ENCODE assay signal across 8 cellular contexts in the genomic region with DNA sequence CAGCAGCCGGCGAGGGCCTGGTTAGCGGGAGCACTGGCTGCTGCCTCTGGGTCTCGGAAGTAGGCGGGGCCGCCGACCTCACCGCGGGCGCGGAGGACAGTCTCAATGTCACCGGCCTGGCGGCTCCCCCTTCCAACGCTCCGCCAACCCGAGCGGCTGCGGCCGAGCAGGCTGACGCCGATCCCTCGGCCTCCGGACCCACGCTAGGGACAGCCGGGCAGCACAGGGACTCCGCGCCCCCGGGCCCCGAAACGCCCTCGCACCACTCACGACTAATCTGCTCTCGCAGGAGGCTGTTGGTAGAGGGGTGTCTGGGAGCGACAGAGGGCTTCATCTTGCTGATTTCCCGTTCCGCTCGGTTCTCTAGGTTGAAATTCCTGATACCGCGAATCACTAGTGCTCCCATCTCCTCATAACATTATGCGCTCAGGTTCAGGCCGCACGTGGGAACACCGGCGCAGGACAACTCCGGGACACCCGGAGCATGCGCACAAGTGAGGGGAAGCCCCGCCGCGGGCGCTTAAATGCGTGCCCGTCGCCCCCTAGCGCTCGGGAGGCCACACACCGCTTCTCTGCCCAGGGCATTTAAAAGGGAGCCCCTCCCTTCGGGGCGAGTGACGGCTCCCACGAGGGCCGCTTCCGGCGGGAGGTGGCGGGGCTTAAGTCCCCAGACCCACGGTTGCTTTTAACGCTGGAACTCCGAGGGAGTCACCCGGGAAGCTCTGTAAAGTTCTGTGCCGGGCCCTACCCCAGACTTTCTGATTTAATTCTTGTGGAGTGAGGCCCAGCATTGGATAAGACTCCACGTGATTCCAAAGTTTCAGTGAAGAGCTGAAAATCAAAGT. TPM values are rescaled to one million over a fixed set of nuclear protein-coding genes. Genes with fewer than 3 reads are reported as not detected.
DNase-seq lines count a peak whose midpoint lies in the region; ATAC-seq, FAIRE-seq and TF ChIP-seq lines count a peak whose summit lies in the region.

NDUFAF4 (minus strand) TSS at position 496 of the 845 bp plus-strand sequence; CDS start at position 406, 90 bp downstream.

- H3K36me3 Mint-ChIP-seq in central memory CD8-positive, alpha-beta T cell (ENCODE audit: insufficient read depth): peaks cover 16% of the 10 kb centered on the region

- peak within 1 kb of the TSS; percentile 71 for H3K27ac ChIP-seq in keratinocyte (ENCODE audit: control insufficient read depth, insufficient read depth, low read length)

- H3K27me3 Mint-ChIP-seq in central memory CD8-positive, alpha-beta T cell: peaks cover 14% of the 10 kb centered on the region

- FAIRE-seq in keratinocyte (lab: Jason Lieb, UNC): peak; percentile 26

- H4K20me1 ChIP-seq in keratinocyte (ENCODE audit: control insufficient read depth, extremely low read depth, insufficient read depth, low read length): no peaks in the 10 kb centered on the region

- peak within 1 kb of the TSS; percentile 97 for H2AFZ ChIP-seq in keratinocyte (ENCODE audit: control insufficient read depth, low read length)

- peaks cover 37% of the 10 kb centered on the region for H3K79me2 ChIP-seq in keratinocyte (ENCODE audit: control insufficient read depth, insufficient read depth, low read length)

- H3K4me3 Mint-ChIP-seq in central memory CD8-positive, alpha-beta T cell: peak within 1 kb of the TSS; percentile 83

- peak within 1 kb of the TSS; percentile 66 to 97 (median 89) for H3K4me3 ChIP-seq in keratinocyte (ENCODE audit: control insufficient read depth in 2 of 3, extremely low read depth in 1 of 3, insufficient read depth in 2 of 3, low read depth in 1 of 3, low read length in 3 of 3)

- peak within 1 kb of the TSS; percentile 95 for H3K27ac Mint-ChIP-seq in central memory CD8-positive, alpha-beta T cell (ENCODE audit: low read depth)

- no peaks in the 10 kb centered on the region for H3K9me3 ChIP-seq in keratinocyte (ENCODE audit: control insufficient read depth, low read depth, low read length)

- H3K4me1 Mint-ChIP-seq in central memory CD8-positive, alpha-beta T cell: peaks cover 14% of the 10 kb centered on the region

- H3K36me3 ChIP-seq in keratinocyte (ENCODE audit: control insufficient read depth in 2 of 2, extremely low read depth in 1 of 2, insufficient read depth in 2 of 2, low read length in 2 of 2): peaks cover 5 to 11% of the 10 kb centered on the region in 2 experiments

- DNase-seq in AG20443 (ENCODE audit: low spot score): peak; percentile 98
- DNase-seq in NCI-H345 treated with DMSO at 0.1 percent for 48 hours (lab: John Stamatoyannopoulos, UW; ENCODE audit: unreplicated experiment): peak; percentile 96
- peak; percentile 92 for DNase-seq in activated CD4-positive, CD25-positive, alpha-beta regulatory T cell treated with anti-CD3 and anti-CD28 coated beads, Interleukin-2, amount 50 U/mL, for 16 hours (ENCODE audit: low read depth, low spot score)
- DNase-seq in central memory CD8-positive, alpha-beta T cell (ENCODE audit: low spot score in 2 of 2): peak; percentile 87 to 93
- DNase-seq in keratinocyte (ENCODE audit: low read depth, low spot score): peak; percentile 71
- peak; percentile 89 to 92 for DNase-seq in stimulated activated CD4-positive, alpha-beta T cell treated with anti-CD3 and anti-CD28 coated beads, Interleukin-15, amount 100 ng/mL, for 1 hour (ENCODE audit: low read depth in 1 of 2, low spot score in 1 of 2)

- dilution Hi-C loops in keratinocyte (cut with MboI; ENCODE audit: extremely low pct_ligation_motif_present, low sequenced_read_pairs): no loop called here

- H3K4me1 ChIP-seq in keratinocyte (ENCODE audit: control insufficient read depth, extremely low read depth, insufficient read depth, low read length): peaks cover 8% of the 10 kb centered on the region

- TF ChIP-seq CTCF in keratinocyte (optimal IDR thresholded peaks at IDR 0.05 in 1 of 3, IDR thresholded peaks at IDR 0.05 in 1 of 3, conservative IDR thresholded peaks at IDR 0.05 in 1 of 3; ENCODE audit: extremely low read depth in 1 of 3, insufficient read depth in 2 of 3, low read length in 3 of 3): peak; percentile 77 to 94 (median 84)

- ATAC-seq in GM19025 (IDR thresholded peaks at IDR 0.05; ENCODE audit: low read depth, unreplicated experiment) (peak; percentile 88), HG03342 (IDR thresholded peaks at IDR 0.05; ENCODE audit: unreplicated experiment) (peak; percentile 91)
- ATAC-seq in central memory CD8-positive, alpha-beta T cell (replicated peaks; ENCODE audit: extremely low read depth, poor library complexity, severe bottlenecking): peak; percentile 94

- no peaks in the 10 kb centered on the region for H3K9me3 Mint-ChIP-seq in central memory CD8-positive, alpha-beta T cell

- no peaks in the 10 kb centered on the region for H3K27me3 ChIP-seq in keratinocyte (ENCODE audit: control insufficient read depth, extremely low read depth, insufficient read depth, low read length)

- peak within 1 kb of the TSS; percentile 91 for H3K4me2 ChIP-seq in keratinocyte (ENCODE audit: control insufficient read depth, extremely low read depth, insufficient read depth, low read depth, low read length)

- peak within 1 kb of the TSS; percentile 86 for H3K9ac ChIP-seq in keratinocyte (ENCODE audit: control insufficient read depth, extremely low read depth, insufficient read depth, low read length)

- H3K9me1 ChIP-seq in keratinocyte (ENCODE audit: control insufficient read depth, extremely low read depth, insufficient read depth, low read length): no peaks in the 10 kb centered on the region

RNA-seq across cellular contexts. Expression of gene NDUFAF4, which starts in this region (rescaled TPM):
- polyA plus RNA-seq in keratinocyte: 35.5 to 68.3 TPM (median 37.3 TPM) in 3 replicates
- polyA plus RNA-seq in keratinocyte (2011; ENCODE audit: low read depth): 9.6 TPM
- polyA plus RNA-seq in keratinocyte (2011; cell fraction: cytosol; rRNA removed): 33.8 and 71.2 TPM in 2 replicates
- 18.9 and 29.2 TPM in 2 replicates for polyA plus RNA-seq in keratinocyte (2011; cell fraction: nucleus; rRNA removed)
- polyA plus RNA-seq in keratinocyte (2012; ENCODE audit: low replicate concordance): 29.8 and 38.7 TPM in 2 replicates
- polyA minus RNA-seq in keratinocyte: 6.9 to 16.5 TPM (median 14.6 TPM) in 3 replicates
- polyA minus RNA-seq in keratinocyte (2011; cell fraction: cytosol; rRNA and poly(A)+ RNA removed): 10.9 TPM
- polyA minus RNA-seq in keratinocyte (2011; cell fraction: nucleus; rRNA and poly(A)+ RNA removed): 1.4 and 3.9 TPM in 2 replicates

Comparison
In these comparisons a context has a peak if more than half of its experiments do, and no peak if none do; other contexts are left out.
1. Peak in every context shown above with its lines: DNase-seq, ATAC-seq, H3K4me3 ChIP-seq and H3K27ac ChIP-seq.